In genomic region chr2:148508878-148509702, GRCh38 we compare ENCODE assay signal across 8 cellular contexts.
A peak's percentile ranks its signal among the peaks of the same experiment; 100 is the strongest.
DNase-seq lines count a peak whose midpoint lies in the region; ATAC-seq and TF ChIP-seq lines count a peak whose summit lies in the region.

No MANE protein-coding gene starts in this region.

- ATAC-seq in GM19025 (IDR thresholded peaks at IDR 0.05; ENCODE audit: low read depth, unreplicated experiment): peak; percentile 100
- peak; percentile 100 for ATAC-seq in HG03196 (IDR thresholded peaks at IDR 0.05; ENCODE audit: unreplicated experiment)

- intact Hi-C loops in lower leg skin (cut with DNase I; ENCODE audit: low total_unique reads): loop anchor here (5.0 kb wide), 1 partner anchor 572 kb away; no protein-coding TSS in a partner anchor

- peak overlapping the region in 1 of 2 donors; percentile 3 for H3K27ac ChIP-seq in coronary artery

- WGBS in lower leg skin, 2 donors: 26 to 28% methylated on average over 13 of the region's 13 CpGs

- TF ChIP-seq POLR2A in lower leg skin (IDR thresholded peaks at IDR 0.05): no peak

- TF ChIP-seq CTCF in coronary artery (IDR thresholded peaks at IDR 0.05): peak; percentile 90
- TF ChIP-seq CTCF in lower leg skin (IDR thresholded peaks at IDR 0.05): peak in 1 of 3 donors; percentile 47

- peak overlapping the region; percentile 65 for H3K4me3 ChIP-seq in coronary artery
- no peak overlapping the region for H3K4me3 ChIP-seq in lower leg skin (ENCODE audit: low read depth, poor library complexity, severe bottlenecking)

- DNase-seq in AML-193 (lab: John Stamatoyannopoulos, UW) (peak; percentile 84 to 85), NCI-H510A treated with DMSO at 0.1 percent for 48 hours (lab: John Stamatoyannopoulos, UW) (peak; percentile 55), coronary artery (ENCODE audit: low spot score) (peak; percentile 90), lower leg skin (ENCODE audit: low spot score in 2 of 2) (peak; percentile 82 to 95)
- DNase-seq in activated CD4-positive, alpha-beta T cell treated with anti-CD3 and anti-CD28 coated beads for 48 hours: peak; percentile 92
- peak; percentile 72 to 81 for DNase-seq in stimulated activated CD4-positive, alpha-beta T cell treated with anti-CD3 and anti-CD28 coated beads, Interleukin-4, amount 100 ng/mL, for 4 hours
